ENCODE assay signal across 1 cellular context in the genomic region with DNA sequence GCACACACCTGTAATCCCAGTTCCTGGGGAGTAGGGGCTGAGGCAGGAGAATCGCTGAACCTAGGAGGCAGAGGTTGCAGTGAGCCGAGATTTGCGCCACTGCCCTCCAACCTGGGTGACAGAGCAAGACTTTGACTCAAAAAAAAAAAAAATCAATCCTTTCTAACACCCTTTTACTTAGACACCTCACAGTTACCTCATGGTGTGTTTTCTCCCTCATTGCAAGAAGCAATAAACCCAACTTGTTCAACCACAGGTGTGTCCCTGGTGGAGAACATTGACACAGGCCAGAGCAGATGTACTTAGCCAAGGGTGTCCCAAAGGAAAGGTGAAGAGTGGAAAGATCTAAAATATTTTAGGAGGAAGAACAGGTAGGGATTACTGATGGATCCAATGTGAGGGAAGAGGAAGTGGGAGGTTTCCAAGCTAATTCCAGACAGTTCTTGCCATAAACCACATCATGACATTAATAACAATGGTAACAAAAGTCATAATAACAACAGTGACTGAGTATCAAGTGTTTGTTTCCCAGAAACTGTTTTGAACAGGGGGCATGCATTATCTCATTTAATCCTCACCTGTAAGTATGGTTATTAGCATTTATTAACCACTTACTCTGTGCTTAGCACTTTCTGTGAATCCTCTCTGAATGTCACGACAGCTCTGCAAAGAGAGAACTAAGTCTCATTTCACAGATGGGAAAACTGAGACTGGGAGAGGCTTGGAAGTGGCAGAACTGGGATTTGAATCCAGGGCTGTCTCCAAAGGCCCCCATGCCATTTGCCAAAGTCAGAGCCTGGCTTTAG.
TF ChIP-seq lines count a peak whose summit lies in the region.

No MANE protein-coding gene starts in this region.

TF ChIP-seq in A549, 52 proteins besides CTCF, POLR2A, EP300 and RAD21:
- TF ChIP-seq RFX5 (IDR thresholded peaks at IDR 0.05): no peak
